Comparison of ENCODE assay signal across 12 cellular contexts in genomic region chr7:137943132-137943551, GRCh38. TPM values are rescaled to one million over a fixed set of nuclear protein-coding genes. Genes with fewer than 3 reads are reported as not detected.
DNase-seq lines count a peak whose midpoint lies in the region; ATAC-seq and TF ChIP-seq lines count a peak whose summit lies in the region.
"Had no signal": no experiment of that assay in that cellular context is flagged by ENCODE, and none has a peak within 500 bp of the region (broad histone marks: within the 10 kb centered on the region; RNA-seq: fewer than 3 reads in every experiment).

No MANE protein-coding gene starts in this region.

- H3K9me3 ChIP-seq in sigmoid colon: no peaks in the 10 kb centered on the region

- H3K4me3 ChIP-seq in sigmoid colon: no peak overlapping the region

- no peaks in the 10 kb centered on the region for H3K27me3 ChIP-seq in sigmoid colon

- ATAC-seq in left ventricle myocardium superior: peak; percentile 93
- ATAC-seq: HCT116, natural killer cell had no signal

- peak; percentile 44 for DNase-seq in EL
- peak; percentile 52 for DNase-seq in left ventricle myocardium superior
- DNase-seq in sigmoid colon: no peak
- DNase-seq in stimulated activated CD4-positive, alpha-beta T cell treated with anti-CD3 and anti-CD28 coated beads, Interleukin-4, amount 100 ng/mL, for 4 hours: no peak
- no peak for DNase-seq in NCI-H774 (lab: John Stamatoyannopoulos, UW)
- DNase-seq in SIG-M5 (lab: John Stamatoyannopoulos, UW): no peak
- no peak for DNase-seq in iPS-NIHi11 (ENCODE audit: low spot score)
- DNase-seq: activated gamma-delta T cell treated with Interleukin-2 at 50 U/mL for 16 hours, natural killer cell, NCI-H446 treated with DMSO at 0.1 percent for 48 hours had no signal

- TF ChIP-seq CTCF in sigmoid colon (IDR thresholded peaks at IDR 0.05): no peak

- 87 to 88% methylated on average over 2 of the region's 2 CpGs for WGBS in sigmoid colon, 2 donors

- peaks cover 0 to 85% (median 66%) of the 10 kb centered on the region in 4 donors for H3K4me1 ChIP-seq in sigmoid colon

- peak overlapping the region; percentile 5 for H3K27ac ChIP-seq in angular gyrus (ENCODE audit: low read depth, low read length)
- H3K27ac ChIP-seq in sigmoid colon: peak overlapping the region; percentile 53 to 78 (median 68)

- no peaks in the 10 kb centered on the region for H3K36me3 ChIP-seq in sigmoid colon

- intact Hi-C loops in left ventricle myocardium superior (cut with micrococcal nuclease): no loop called here
- intact Hi-C loops in sigmoid colon (cut with DNase I): no loop called here

- TF ChIP-seq POLR2A in sigmoid colon (IDR thresholded peaks at IDR 0.05): no peak

- peak in 2 of 4 donors; percentile 20 to 50 for TF ChIP-seq EP300 in sigmoid colon (IDR thresholded peaks at IDR 0.05)

RNA-seq across cellular contexts. Expression of gene CREB3L2, which starts 58.7 kb away (rescaled TPM):
- total RNA-seq in left ventricle myocardium superior: 22.3 TPM
- 10 to 100 TPM; 26.0 to 41.3 (median 30.2) TPM for total RNA-seq in sigmoid colon
- 10 to 100 TPM in 1 of 3 donors, 1 to 10 TPM in 2; 3.0 to 15.6 (median 4.4) TPM for polyA plus RNA-seq in sigmoid colon

Comparison
In these comparisons a context has a peak if more than half of its experiments do, and no peak if none do; other contexts are left out.
1. DNase-seq: peak in EL (single experiment) and left ventricle myocardium superior (single experiment); none in sigmoid colon (single experiment), stimulated activated CD4-positive, alpha-beta T cell treated with anti-CD3 and anti-CD28 coated beads, Interleukin-4, amount 100 ng/mL, for 4 hours (0 of 2), NCI-H774 (single experiment), SIG-M5 (single experiment) and iPS-NIHi11 (single experiment).